12 cellular contexts compared by ENCODE assay signal in genomic region chr5:11234501-11234911, GRCh38.
DNase-seq lines count a peak whose midpoint lies in the region; ATAC-seq and TF ChIP-seq lines count a peak whose summit lies in the region.
"Had no signal": no experiment of that assay in that cellular context is flagged by ENCODE, and none has a peak within 500 bp of the region (broad histone marks: within the 10 kb centered on the region; RNA-seq: fewer than 3 reads in every experiment).

No MANE protein-coding gene starts in this region.

- H3K27ac ChIP-seq in WERI-Rb-1 (no peak overlapping the region), right cardiac atrium (ENCODE audit: low read length) (peak overlapping the region; percentile 67), testis (no peak overlapping the region)
- H3K27ac ChIP-seq: SJSA1 had no signal

- peak; percentile 2 for DNase-seq in CD1c-positive myeloid dendritic cell (ENCODE audit: extremely low spot score)
- DNase-seq in Jurkat, Clone E6-1 (ENCODE audit: low read depth, low spot score) = peak; percentile 88
- peak; percentile 94 for DNase-seq in WERI-Rb-1
- DNase-seq in right cardiac atrium = peak; percentile 40 to 68 (median 62)
- no peak for DNase-seq in testis
- DNase-seq in NCI-H446 (lab: John Stamatoyannopoulos, UW) = no peak
- no peak for DNase-seq in COLO668 (lab: John Stamatoyannopoulos, UW; ENCODE audit: unreplicated experiment)
- DNase-seq: activated CD8-positive, alpha-beta memory T cell treated with anti-CD3 and anti-CD28 coated beads for 24 hours; NCI-H1092 treated with DMSO at 0.1 percent for 48 hours; NCI-H510A had no signal

- intact Hi-C loops in right cardiac atrium (cut with DNase I) (no loop called here), testis (cut with DNase I; ENCODE audit: low total_unique reads) (no loop called here)

- no peak overlapping the region for H3K4me3 ChIP-seq in Jurkat, Clone E6-1 (ENCODE audit: low read length)
- H3K4me3 ChIP-seq in WERI-Rb-1 (ENCODE audit: low read depth, low read length) (no peak overlapping the region), right cardiac atrium (ENCODE audit: low read length) (no peak overlapping the region), testis (no peak overlapping the region)
- H3K4me3 ChIP-seq: SJSA1 had no signal

- TF ChIP-seq POLR2A in testis (IDR thresholded peaks at IDR 0.05) = no peak

- peaks cover 3% of the 10 kb centered on the region for H3K4me1 ChIP-seq in right cardiac atrium (ENCODE audit: control insufficient read depth, insufficient read depth, low read length)
- no peaks in the 10 kb centered on the region for H3K4me1 ChIP-seq in testis
- H3K4me1 ChIP-seq: SJSA1 had no signal

- WGBS in right cardiac atrium = 20% methylated on average over 5 of the region's 5 CpGs
- WGBS in testis, 2 donors = 80 to 91% methylated on average over 3 to 5 of the region's 5 CpGs

- peak; percentile 88 to 98 for ATAC-seq in right cardiac atrium
- ATAC-seq in GM18517 (IDR thresholded peaks at IDR 0.05; ENCODE audit: unreplicated experiment) = no peak

- H3K36me3 ChIP-seq in WERI-Rb-1 (peaks cover 12% of the 10 kb centered on the region), testis (ENCODE audit: low read depth, missing control alignments) (no peaks in the 10 kb centered on the region)
- H3K36me3 ChIP-seq: SJSA1 had no signal

- H3K9me3 ChIP-seq in WERI-Rb-1 (ENCODE audit: severe bottlenecking) (peaks cover 14% of the 10 kb centered on the region), right cardiac atrium (ENCODE audit: control insufficient read depth, low read length) (peaks cover 3% of the 10 kb centered on the region), testis (no peaks in the 10 kb centered on the region)
- H3K9me3 ChIP-seq: SJSA1 had no signal

- no peaks in the 10 kb centered on the region for H3K27me3 ChIP-seq in WERI-Rb-1 (ENCODE audit: insufficient read depth, low read depth, severe bottlenecking)
- H3K27me3 ChIP-seq in right cardiac atrium (ENCODE audit: control insufficient read depth, insufficient read depth) = no peaks in the 10 kb centered on the region
- H3K27me3 ChIP-seq in testis = no peaks in the 10 kb centered on the region

- no peak for TF ChIP-seq CTCF in WERI-Rb-1 (IDR thresholded peaks at IDR 0.05; ENCODE audit: low read depth, low read length)
- TF ChIP-seq CTCF in testis (IDR thresholded peaks at IDR 0.05) = no peak

Comparison
In these comparisons a context has a peak if more than half of its experiments do, and no peak if none do; other contexts are left out.
1. DNase-seq: peak in CD1c-positive myeloid dendritic cell (single experiment), Jurkat, Clone E6-1 (single experiment), WERI-Rb-1 (single experiment) and right cardiac atrium (3 of 3); none in testis (single experiment), NCI-H446 (0 of 2) and COLO668 (single experiment).